8 cellular contexts compared by ENCODE assay signal in genomic region chr7:159031135-159031701, GRCh38.
DNase-seq lines count a peak whose midpoint lies in the region; ATAC-seq, FAIRE-seq and TF ChIP-seq lines count a peak whose summit lies in the region.

No MANE protein-coding gene starts in this region.

- no peaks in the 10 kb centered on the region for H3K4me1 ChIP-seq in uterus

- TF ChIP-seq CTCF in fibroblast of villous mesenchyme (IDR thresholded peaks at IDR 0.05; ENCODE audit: insufficient read depth, low read depth, low read length) (no peak), natural killer cell (IDR thresholded peaks at IDR 0.05) (no peak), uterus (IDR thresholded peaks at IDR 0.05) (no peak)

- H3K27ac Mint-ChIP-seq in activated naive CD4-positive, alpha-beta T cell treated with anti-CD3 and anti-CD28 coated beads, Interleukin-2, amount 10 ng/mL, durations not matched to agents 7 days and 5 days: no peak overlapping the region
- H3K27ac Mint-ChIP-seq in natural killer cell: peak overlapping the region in 1 of 2 donors; percentile 66

- TF ChIP-seq POLR2A in uterus (IDR thresholded peaks at IDR 0.05) (no peak), GM12891 (IDR thresholded peaks at IDR 0.05; ENCODE audit: low read depth, low read length) (no peak)

- no peak overlapping the region for H3K4me3 Mint-ChIP-seq in activated naive CD4-positive, alpha-beta T cell treated with anti-CD3 and anti-CD28 coated beads, Interleukin-2, amount 10 ng/mL, durations not matched to agents 7 days and 5 days
- peak overlapping the region; percentile 78 for H3K4me3 Mint-ChIP-seq in natural killer cell

- H3K36me3 Mint-ChIP-seq in activated naive CD4-positive, alpha-beta T cell treated with anti-CD3 and anti-CD28 coated beads, Interleukin-2, amount 10 ng/mL, durations not matched to agents 7 days and 5 days: no peaks in the 10 kb centered on the region
- no peaks in the 10 kb centered on the region for H3K36me3 Mint-ChIP-seq in natural killer cell

- no peak for ATAC-seq in natural killer cell
- ATAC-seq in GM21423 (IDR thresholded peaks at IDR 0.05; ENCODE audit: unreplicated experiment): no peak

- peaks cover 13% of the 10 kb centered on the region for H3K4me1 Mint-ChIP-seq in activated naive CD4-positive, alpha-beta T cell treated with anti-CD3 and anti-CD28 coated beads, Interleukin-2, amount 10 ng/mL, durations not matched to agents 7 days and 5 days
- H3K4me1 Mint-ChIP-seq in natural killer cell: peaks cover 9 to 10% of the 10 kb centered on the region in 2 donors

- no peaks in the 10 kb centered on the region for H3K27me3 ChIP-seq in uterus

- DNase-seq in activated naive CD4-positive, alpha-beta T cell treated with anti-CD3 and anti-CD28 coated beads, Interleukin-2, amount 10 ng/mL, durations not matched to agents 7 days and 5 days: peak; percentile 10
- DNase-seq in activated naive CD4-positive, alpha-beta T cell (lab: John Stamatoyannopoulos, UW): no peak
- no peak for DNase-seq in fibroblast of villous mesenchyme (ENCODE audit: low read depth)
- peak; percentile 13 for DNase-seq in natural killer cell
- DNase-seq in uterus: peak; percentile 52 to 67
- no peak for DNase-seq in NCI-H82 treated with DMSO at 0.1 percent for 48 hours (lab: John Stamatoyannopoulos, UW; ENCODE audit: unreplicated experiment)
- no peak for DNase-seq in GM12891 (ENCODE audit: insufficient read length, low spot score)

- H3K9me3 ChIP-seq in uterus: no peaks in the 10 kb centered on the region

- H3K27me3 Mint-ChIP-seq in activated naive CD4-positive, alpha-beta T cell treated with anti-CD3 and anti-CD28 coated beads, Interleukin-2, amount 10 ng/mL, durations not matched to agents 7 days and 5 days: peaks cover 68% of the 10 kb centered on the region
- H3K27me3 Mint-ChIP-seq in natural killer cell (ENCODE audit: low read depth in 2 of 2): peaks cover 14 to 16% of the 10 kb centered on the region in 2 donors

- H3K4me3 ChIP-seq in fibroblast of villous mesenchyme (ENCODE audit: low read depth, low read length): peak overlapping the region; percentile 55
- peak overlapping the region; percentile 34 to 46 for H3K4me3 ChIP-seq in uterus

- no peaks in the 10 kb centered on the region for H3K36me3 ChIP-seq in uterus

- H3K9me3 Mint-ChIP-seq in activated naive CD4-positive, alpha-beta T cell treated with anti-CD3 and anti-CD28 coated beads, Interleukin-2, amount 10 ng/mL, durations not matched to agents 7 days and 5 days: no peaks in the 10 kb centered on the region
- H3K9me3 Mint-ChIP-seq in natural killer cell: no peaks in the 10 kb centered on the region

- no peak for FAIRE-seq in GM12891 (lab: Jason Lieb, UNC)

- H3K27ac ChIP-seq in uterus: peak overlapping the region; percentile 17 to 71

- intact Hi-C loops in natural killer cell (cut with micrococcal nuclease): no loop called here
- intact Hi-C loops in uterus (cut with DNase I; ENCODE audit: low total_unique reads): no loop called here

- CTCF ChIA-PET in activated naive CD4-positive, alpha-beta T cell treated with anti-CD3 and anti-CD28 coated beads, Interleukin-2, amount 10 ng/mL, durations not matched to agents 7 days and 5 days (lab: Charles Lee): interaction anchor here (1.1 kb wide), 1 partner anchor 17 kb away, joined by 3 read pairs; no protein-coding TSS in a partner anchor

TF ChIP-seq in GM12891, 5 proteins besides CTCF, POLR2A, EP300 and RAD21:
- no peak for TF ChIP-seq TAF1 (IDR thresholded peaks at IDR 0.05; ENCODE audit: low read depth, low read length)

Comparison
In these comparisons a context has a peak if more than half of its experiments do, and no peak if none do; other contexts are left out.
1. DNase-seq: peak in activated naive CD4-positive, alpha-beta T cell treated with anti-CD3 and anti-CD28 coated beads, Interleukin-2, amount 10 ng/mL, durations not matched to agents 7 days and 5 days (single experiment), natural killer cell (single experiment) and uterus (2 of 2); none in activated naive CD4-positive, alpha-beta T cell (0 of 4), fibroblast of villous mesenchyme (single experiment), NCI-H82 treated with DMSO at 0.1 percent for 48 hours (single experiment) and GM12891 (single experiment).